In genomic region chr11:89744158-89744557, GRCh38 we compare ENCODE assay signal across 9 cellular contexts. TPM values are rescaled to one million over a fixed set of nuclear protein-coding genes. Genes with fewer than 3 reads are reported as not detected.
"Had no signal": no experiment of that assay in that cellular context is flagged by ENCODE, and none has a peak within 500 bp of the region (broad histone marks: within the 10 kb centered on the region; RNA-seq: fewer than 3 reads in every experiment).

No MANE protein-coding gene starts in this region.

RNA-seq across cellular contexts. Expression of gene TRIM77, which starts 34.1 kb away (rescaled TPM):
- total RNA-seq: HT-29, K562, M059J, PC-9, Peyer's patch, Right ventricle myocardium inferior, RPMI7951, SJCRH30 had no signal
- polyA plus RNA-seq: IgD-negative memory B cell, K562 had no signal
